ENCODE assay signal across 2 cellular contexts in genomic region chr3:164851204-164851603, GRCh38.
TF ChIP-seq lines count a peak whose summit lies in the region.

No MANE protein-coding gene starts in this region.

TF ChIP-seq in GM23338, 12 proteins besides CTCF, POLR2A, EP300 and RAD21 (continued from another document):
- no peak for TF ChIP-seq ETS1 (IDR thresholded peaks at IDR 0.05)
- TF ChIP-seq JUNB (IDR thresholded peaks at IDR 0.05; ENCODE audit: unreplicated experiment), result no peak
- TF ChIP-seq POLR2AphosphoS5 (IDR thresholded peaks at IDR 0.05; ENCODE audit: low read depth), result no peak
- TF ChIP-seq NANOG (IDR thresholded peaks at IDR 0.05; ENCODE audit: borderline replicate concordance), result no peak
- no peak for TF ChIP-seq EZH2phosphoT487 (IDR thresholded peaks at IDR 0.05; ENCODE audit: unreplicated experiment)
- TF ChIP-seq ZNF114 (CRISPR knock-in tag; IDR thresholded peaks at IDR 0.05), result no peak
- no peak for TF ChIP-seq ZNF462 (CRISPR knock-in tag; IDR thresholded peaks at IDR 0.05)
- TF ChIP-seq STAT1 (IDR thresholded peaks at IDR 0.05; ENCODE audit: unreplicated experiment), result no peak

TF ChIP-seq in WTC11, 78 proteins besides CTCF, POLR2A, EP300 and RAD21 (continued from another document):
- TF ChIP-seq ZSCAN18 (CRISPR knock-in tag; IDR thresholded peaks at IDR 0.05), result no peak
